9 cellular contexts compared by ENCODE assay signal in the genomic region with DNA sequence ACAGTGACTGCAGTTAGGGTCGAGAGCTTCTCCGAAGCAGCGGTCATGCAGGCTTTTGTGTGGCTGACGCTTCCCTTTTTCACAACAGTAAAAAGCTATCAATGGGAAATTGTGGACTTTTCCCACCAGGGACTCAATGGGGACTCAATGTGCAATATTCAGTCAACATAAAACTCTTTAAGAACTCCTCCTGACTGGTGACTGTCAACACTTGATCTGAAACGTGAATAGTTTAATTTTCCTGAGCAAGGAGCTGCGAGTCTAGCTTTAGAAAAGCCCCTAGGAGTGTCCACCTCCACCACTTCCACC. TPM values are rescaled to one million over a fixed set of nuclear protein-coding genes. Genes with fewer than 3 reads are reported as not detected.
DNase-seq lines count a peak whose midpoint lies in the region; ATAC-seq and TF ChIP-seq lines count a peak whose summit lies in the region.
"Had no signal": no experiment of that assay in that cellular context is flagged by ENCODE, and none has a peak within 500 bp of the region (broad histone marks: within the 10 kb centered on the region; RNA-seq: fewer than 3 reads in every experiment).

No MANE protein-coding gene starts in this region.

- intact Hi-C loops in CD8-positive, alpha-beta T cell (cut with DNase I, micrococcal nuclease), result loop anchor here (2.0 to 10.0 kb wide), 4 partner anchors 141 to 423 kb away; partner anchors contain the start of genes CEP72 (in 2 of the 2), BRD9 (in 1 of the 2), CCDC127 (in 1 of the 2) and SDHA (in 1 of the 2)
- intact Hi-C loops in colonic mucosa (cut with DNase I), result loop anchor here (10.0 kb wide), 1 partner anchor 143 kb away; the partner anchor contains the start of gene CEP72

- peaks cover 21% of the 10 kb centered on the region for H3K4me1 Mint-ChIP-seq in CD8-positive, alpha-beta T cell (ENCODE audit: low read depth)

- H3K4me3 ChIP-seq in CD8-positive, alpha-beta T cell (ENCODE audit: low read depth, low read length), result peak overlapping the region; percentile 79
- H3K4me3 ChIP-seq in colonic mucosa (peak overlapping the region; percentile 48), neutrophil (ENCODE audit: low read depth in 1 of 2, low read length in 1 of 2) (peak overlapping the region; percentile 70 to 98)

- peak overlapping the region; percentile 81 for H3K27ac Mint-ChIP-seq in CD8-positive, alpha-beta T cell

- H3K27me3 ChIP-seq in CD8-positive, alpha-beta T cell (ENCODE audit: insufficient read depth, low read length), result peaks cover 6% of the 10 kb centered on the region
- H3K27me3 ChIP-seq in colonic mucosa (peaks cover 21% of the 10 kb centered on the region), neutrophil (peaks cover 34% of the 10 kb centered on the region)

- no peak for DNase-seq in CD8-positive, alpha-beta T cell
- DNase-seq in NAMALWA (ENCODE audit: low spot score) (peak; percentile 37), colonic mucosa (no peak), AG08396 (ENCODE audit: low spot score) (no peak)
- DNase-seq: kidney glomerular epithelial cell had no signal

- CTCF ChIA-PET in CD8-positive, alpha-beta T cell (lab: Charles Lee), result interaction anchor here (0.7 to 3.2 kb wide), 2 partner anchors 24 to 25 kb away, joined by 3 to 17 read pairs; no protein-coding TSS in a partner anchor

- no peaks in the 10 kb centered on the region for H3K9me3 ChIP-seq in CD8-positive, alpha-beta T cell (ENCODE audit: low read length)
- no peaks in the 10 kb centered on the region for H3K9me3 ChIP-seq in colonic mucosa
- H3K9me3 ChIP-seq in neutrophil, result no peaks in the 10 kb centered on the region

- peaks cover 3% of the 10 kb centered on the region for H3K27me3 Mint-ChIP-seq in CD8-positive, alpha-beta T cell (ENCODE audit: low read depth)

- H3K27ac ChIP-seq in CD8-positive, alpha-beta T cell (ENCODE audit: low read depth, low read length), result no peak overlapping the region
- no peak overlapping the region for H3K27ac ChIP-seq in colonic mucosa
- H3K27ac ChIP-seq in neutrophil, result no peak overlapping the region

- H3K4me3 Mint-ChIP-seq in CD8-positive, alpha-beta T cell, result peak overlapping the region; percentile 74

- TF ChIP-seq CTCF in CD8-positive, alpha-beta T cell (IDR thresholded peaks at IDR 0.05), result no peak
- TF ChIP-seq CTCF in colonic mucosa (IDR thresholded peaks at IDR 0.05) (no peak), neutrophil (IDR thresholded peaks at IDR 0.05) (no peak)

- POLR2A ChIA-PET in CD8-positive, alpha-beta T cell (lab: Charles Lee), result interaction anchor here (1.2 to 2.0 kb wide), 3 partner anchors 8 to 201 kb away, joined by 4 to 9 read pairs (median 4); partner anchors contain the start of gene PDCD6

- no peaks in the 10 kb centered on the region for H3K36me3 ChIP-seq in CD8-positive, alpha-beta T cell (ENCODE audit: insufficient read depth, low read length)
- no peaks in the 10 kb centered on the region for H3K36me3 ChIP-seq in colonic mucosa
- H3K36me3 ChIP-seq in neutrophil, result peaks cover 38% of the 10 kb centered on the region

- peak overlapping the region in 1 of 2 donors; percentile 62 for H3K9ac ChIP-seq in colonic mucosa (ENCODE audit: low read depth in 2 of 2, low read length in 2 of 2)

- peaks cover 13% of the 10 kb centered on the region for H3K36me3 Mint-ChIP-seq in CD8-positive, alpha-beta T cell

- peaks cover 11% of the 10 kb centered on the region for H3K4me1 ChIP-seq in CD8-positive, alpha-beta T cell (ENCODE audit: insufficient read depth, low read length)
- peaks cover 14% of the 10 kb centered on the region for H3K4me1 ChIP-seq in colonic mucosa
- peaks cover 19 to 24% of the 10 kb centered on the region in 2 experiments for H3K4me1 ChIP-seq in neutrophil (ENCODE audit: control insufficient read depth in 1 of 2, insufficient read depth in 1 of 2, low read depth in 1 of 2, low read length in 1 of 2)

- no peaks in the 10 kb centered on the region for H3K9me3 Mint-ChIP-seq in CD8-positive, alpha-beta T cell

- ATAC-seq in CD8-positive, alpha-beta T cell, result no peak
- no peak for ATAC-seq in GM21717 (IDR thresholded peaks at IDR 0.05; ENCODE audit: unreplicated experiment)
- ATAC-seq in HG03439 (IDR thresholded peaks at IDR 0.05; ENCODE audit: unreplicated experiment), result no peak
- no peak for ATAC-seq in HG03521 (IDR thresholded peaks at IDR 0.05; ENCODE audit: unreplicated experiment)

RNA-seq across cellular contexts. Expression of gene EXOC3, which starts 28.7 kb away (rescaled TPM):
- total RNA-seq in CD8-positive, alpha-beta T cell, result 10 to 100 TPM; 82.2 to 85.2 TPM
- 10 to 100 TPM; 52.0 to 58.7 TPM for total RNA-seq in colonic mucosa

RNA-seq across cellular contexts. Expression of gene SLC9A3, which starts 52.5 kb away (rescaled TPM):
- 1 to 10 TPM; 1.8 to 2.0 TPM for total RNA-seq in CD8-positive, alpha-beta T cell
- 10 to 100 TPM; 70.0 to 78.8 TPM for total RNA-seq in colonic mucosa

Comparison
In these comparisons a context has a peak if more than half of its experiments do, and no peak if none do; other contexts are left out.
1. RNA of gene SLC9A3, which starts 52.5 kb away (total RNA-seq): 70.0 to 78.8 TPM in colonic mucosa; 1.8 to 2.0 TPM in CD8-positive, alpha-beta T cell; every median in the first group is over 10 times any median in the second.
2. Peak in every context shown above with its lines, with median percentiles within 50 percentile points of each other: H3K4me3 ChIP-seq.